Comparison of ENCODE assay signal across 17 cellular contexts in genomic region chr10:117444497-117445040, GRCh38.
"Had no signal": no experiment of that assay in that cellular context is flagged by ENCODE, and none has a peak within 500 bp of the region (broad histone marks: within the 10 kb centered on the region; RNA-seq: fewer than 3 reads in every experiment).

No MANE protein-coding gene starts in this region.

- DNase-seq: IMR-90, NCI-H1092, NCI-H1105 treated with DMSO at 0.1 percent for 48 hours, NCI-H1417 treated with DMSO at 0.1 percent for 48 hours, NCI-H146, NCI-H1694 treated with DMSO at 0.1 percent for 48 hours, NCI-H1930, NCI-H2081, NCI-H2107, NCI-H2227 treated with DMSO at 0.1 percent for 48 hours, NCI-H524 treated with DMSO at 0.1 percent for 48 hours, NCI-H69, NCI-H774, SHP77, SK-N-SH, SW 1271 had no signal

- H3K4me2 ChIP-seq: SK-N-SH had no signal

- H3K27ac ChIP-seq: RWPE1 had no signal

- H3K9ac ChIP-seq: SK-N-SH had no signal

- H3K9me3 ChIP-seq: SK-N-SH had no signal
